27 cellular contexts compared by ENCODE assay signal in the genomic region with DNA sequence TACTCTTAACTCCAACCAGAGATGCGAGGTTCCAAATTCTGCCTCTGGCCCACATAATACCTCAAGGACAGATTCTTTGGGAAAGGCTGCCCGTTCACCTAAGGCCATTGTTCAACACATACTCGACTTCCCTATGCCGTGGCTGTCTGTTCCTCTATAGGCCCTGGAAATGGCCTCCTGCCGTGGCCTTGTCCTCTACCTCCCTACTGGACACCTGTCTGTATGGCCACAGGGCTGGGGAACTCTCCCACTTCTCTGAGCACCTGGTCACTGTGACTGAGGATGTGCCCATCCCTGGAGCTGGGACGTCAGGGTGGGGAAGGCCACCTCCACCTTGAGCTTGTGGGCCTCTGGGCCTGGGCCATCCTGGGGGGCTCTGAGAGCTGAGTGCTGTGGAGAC.
"Had no signal": no experiment of that assay in that cellular context is flagged by ENCODE, and none has a peak within 500 bp of the region (broad histone marks: within the 10 kb centered on the region; RNA-seq: fewer than 3 reads in every experiment).

No MANE protein-coding gene starts in this region.

- H3K9me3 ChIP-seq: adrenal gland had no signal

- DNase-seq: activated CD4-positive, alpha-beta memory T cell treated with anti-CD3 and anti-CD28 coated beads for 36 hours; activated CD4-positive, alpha-beta T cell treated with anti-CD3 and anti-CD28 coated beads, Interleukin-2, amount 10 ng/mL, durations not matched to agents 7 days and 5 days; activated CD4-positive, CD25-positive, alpha-beta regulatory T cell; activated gamma-delta T cell treated with Interleukin-2 at 50 U/mL for 16 hours; activated naive CD4-positive, alpha-beta T cell treated with anti-CD3 and anti-CD28 coated beads, Interleukin-2, amount 50 U/mL, for 16 hours; activated naive CD8-positive, alpha-beta T cell treated with anti-CD3 and anti-CD28 coated beads, Interleukin-2, amount 10 ng/mL, durations not matched to agents 7 days and 5 days; activated T-cell treated with anti-CD3 and anti-CD28 coated beads, Interleukin-2, amount 50 U/mL, for 72 hours; IMR-90; Kasumi-1; KBM-7; NCI-H1048; NCI-H146; NCI-H187 treated with DMSO at 0.1 percent for 48 hours; NCI-H2171 treated with DMSO at 0.1 percent for 48 hours; NCI-H226; NCI-H526; NCI-H774; OCI-M1; RPMI8226 had no signal

- ATAC-seq: activated T-cell treated with anti-CD3 and anti-CD28 coated beads, Interleukin-2, amount 50 U/mL, for 72 hours; Panc1; Right ventricle myocardium inferior; T-cell had no signal

- H3K4me3 Mint-ChIP-seq: activated CD4-positive, alpha-beta memory T cell treated with anti-CD3 and anti-CD28 coated beads for 36 hours; activated CD4-positive, alpha-beta T cell treated with anti-CD3 and anti-CD28 coated beads, Interleukin-2, amount 10 ng/mL, durations not matched to agents 7 days and 5 days; activated naive CD8-positive, alpha-beta T cell treated with anti-CD3 and anti-CD28 coated beads, Interleukin-2, amount 10 ng/mL, durations not matched to agents 7 days and 5 days; activated T-cell treated with anti-CD3 and anti-CD28 coated beads, Interleukin-2, amount 50 U/mL, for 72 hours; T-cell had no signal

- H3K27me3 ChIP-seq: adrenal gland had no signal

- H3K4me1 Mint-ChIP-seq: activated CD4-positive, alpha-beta T cell treated with anti-CD3 and anti-CD28 coated beads, Interleukin-2, amount 10 ng/mL, durations not matched to agents 7 days and 5 days; activated naive CD8-positive, alpha-beta T cell treated with anti-CD3 and anti-CD28 coated beads, Interleukin-2, amount 10 ng/mL, durations not matched to agents 7 days and 5 days; T-cell had no signal

- H3K27ac Mint-ChIP-seq: activated CD4-positive, alpha-beta memory T cell treated with anti-CD3 and anti-CD28 coated beads for 36 hours; activated CD4-positive, alpha-beta T cell treated with anti-CD3 and anti-CD28 coated beads, Interleukin-2, amount 10 ng/mL, durations not matched to agents 7 days and 5 days; activated naive CD8-positive, alpha-beta T cell treated with anti-CD3 and anti-CD28 coated beads, Interleukin-2, amount 10 ng/mL, durations not matched to agents 7 days and 5 days; activated T-cell treated with anti-CD3 and anti-CD28 coated beads, Interleukin-2, amount 50 U/mL, for 72 hours; activated T-helper 2 cell treated with anti-CD3 and anti-CD28 coated beads, Interferon-gamma antibody, Interleukin-2, Interleukin-4, amounts not matched to agents 10 μg/mL and 5 μg/mL and 100 μg/mL, durations not matched to agents 14 hours and 24 hours and 36 hours; T-cell had no signal

- H3K36me3 ChIP-seq: adrenal gland, breast epithelium had no signal

- H3K27ac ChIP-seq: adrenal gland, breast epithelium, SK-N-MC, VCaP had no signal

- H3K9me3 Mint-ChIP-seq: activated CD4-positive, alpha-beta memory T cell treated with anti-CD3 and anti-CD28 coated beads for 36 hours; activated CD4-positive, alpha-beta T cell treated with anti-CD3 and anti-CD28 coated beads, Interleukin-2, amount 10 ng/mL, durations not matched to agents 7 days and 5 days; activated naive CD8-positive, alpha-beta T cell treated with anti-CD3 and anti-CD28 coated beads, Interleukin-2, amount 10 ng/mL, durations not matched to agents 7 days and 5 days; activated T-cell treated with anti-CD3 and anti-CD28 coated beads, Interleukin-2, amount 50 U/mL, for 72 hours; activated T-helper 2 cell treated with anti-CD3 and anti-CD28 coated beads, Interferon-gamma antibody, Interleukin-2, Interleukin-4, amounts not matched to agents 10 μg/mL and 5 μg/mL and 100 μg/mL, durations not matched to agents 14 hours and 24 hours and 36 hours had no signal

- H3K36me3 Mint-ChIP-seq: activated CD4-positive, alpha-beta memory T cell treated with anti-CD3 and anti-CD28 coated beads for 36 hours; activated naive CD8-positive, alpha-beta T cell treated with anti-CD3 and anti-CD28 coated beads, Interleukin-2, amount 10 ng/mL, durations not matched to agents 7 days and 5 days; T-cell had no signal

- H3K4me1 ChIP-seq: adrenal gland, breast epithelium had no signal

- H3K4me3 ChIP-seq: adrenal gland, breast epithelium, SK-N-MC had no signal
